ENCODE assay signal across 9 cellular contexts in the genomic region with DNA sequence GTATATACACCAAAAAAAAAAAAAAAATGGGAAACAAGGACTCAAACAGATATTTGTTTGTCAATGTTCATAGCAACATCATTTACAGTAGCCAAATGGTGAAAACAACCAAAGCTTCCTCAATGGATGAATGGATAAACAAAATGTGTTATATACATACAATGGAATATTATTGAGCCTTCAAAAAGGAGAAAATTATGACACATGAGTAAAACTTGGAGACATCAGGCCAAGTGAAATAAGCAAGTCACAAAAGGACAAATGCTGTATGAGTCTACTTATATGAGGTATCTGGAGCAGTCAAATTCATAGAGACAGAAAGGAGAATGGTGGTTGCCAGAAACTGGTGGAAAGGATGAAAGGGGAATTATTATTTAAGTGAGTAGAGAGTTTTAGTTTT. TPM values are rescaled to one million over a fixed set of nuclear protein-coding genes. Genes with fewer than 3 reads are reported as not detected.
"Had no signal": no experiment of that assay in that cellular context is flagged by ENCODE, and none has a peak within 500 bp of the region (broad histone marks: within the 10 kb centered on the region; RNA-seq: fewer than 3 reads in every experiment).

No MANE protein-coding gene starts in this region.

- FAIRE-seq: G401.6, GM12878, GM12891, GM12892, GM18507, GM19239 had no signal

- ATAC-seq: GM12878 had no signal

- H3K4me3 ChIP-seq: GM12878 had no signal

- DNase-seq: GDM1, GF-D8 had no signal

RNA-seq across cellular contexts. Expression of a gene that starts 7.8 kb away (rescaled TPM):
- total RNA-seq: G401, GM12878 had no signal
- polyA plus RNA-seq: GM12878 had no signal

RNA-seq across cellular contexts. Expression of a gene that starts 34.8 kb away (rescaled TPM):
- total RNA-seq: G401, GM12878 had no signal
- polyA plus RNA-seq: GM12878 had no signal

RNA-seq across cellular contexts. Expression of a gene that starts 38.2 kb away (rescaled TPM):
- total RNA-seq: G401, GM12878 had no signal
- polyA plus RNA-seq: GM12878 had no signal

RNA-seq across cellular contexts. Expression of a gene that starts 47.7 kb away (rescaled TPM):
- total RNA-seq: G401 had no signal
